In the genomic region with DNA sequence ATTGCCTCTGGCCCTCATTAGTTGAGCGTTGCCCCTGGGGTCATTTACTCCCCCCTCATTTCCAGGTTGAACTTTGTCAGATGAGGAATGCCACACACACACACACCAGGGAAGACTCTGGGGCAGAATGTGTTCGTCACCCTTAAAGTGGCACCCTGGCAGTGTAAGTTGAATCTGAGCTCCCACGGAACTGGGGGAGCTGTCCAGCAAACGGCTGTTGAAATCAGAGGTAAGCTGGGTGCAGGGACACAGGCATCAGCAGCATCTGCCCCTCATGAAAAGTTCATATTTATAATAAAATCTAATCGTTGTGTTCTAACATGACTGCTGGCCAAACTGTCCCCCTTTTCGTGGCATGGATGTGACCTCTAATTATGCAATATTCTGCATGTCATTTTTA, we compare ENCODE assay signal across 30 cellular contexts. TPM values are rescaled to one million over a fixed set of nuclear protein-coding genes. Genes with fewer than 3 reads are reported as not detected.
"Had no signal": no experiment of that assay in that cellular context is flagged by ENCODE, and none has a peak within 500 bp of the region (broad histone marks: within the 10 kb centered on the region; RNA-seq: fewer than 3 reads in every experiment).

No MANE protein-coding gene starts in this region.

- H3K36me3 ChIP-seq: esophagus squamous epithelium, heart right ventricle, neutrophil, pancreas, thoracic aorta, tibial nerve, upper lobe of left lung had no signal

- H3K4me3 ChIP-seq: esophagus squamous epithelium, heart right ventricle, lung, pancreas, smooth muscle cell, thoracic aorta, tibial nerve, upper lobe of left lung had no signal

- H3K27ac ChIP-seq: esophagus squamous epithelium, heart right ventricle, neutrophil, pancreas, thoracic aorta, tibial nerve, upper lobe of left lung had no signal

- DNase-seq: cortex of kidney; effector memory CD8-positive, alpha-beta T cell; erythroblast; esophagus squamous epithelium; foreskin melanocyte; glutamatergic neuron; heart right ventricle; hippocampal formation; immature natural killer cell; islet precursor cell; kidney glomerular epithelial cell; left colon; left ventricle myocardium superior; pancreas; stimulated activated CD4-positive, alpha-beta T cell treated with anti-CD3 and anti-CD28 coated beads, Interleukin-2, amount 100 ng/mL, for 48 hours; stimulated activated naive B cell treated with anti-CD40 and anti-IgM and Interleukin-4, amounts not matched to agents 10 μg/mL and 1 μg/mL and 100 μg/mL, for 72 hours; upper lobe of left lung had no signal

- H3K4me1 ChIP-seq: heart right ventricle, pancreas, tibial nerve, upper lobe of left lung had no signal

- H3K9me3 ChIP-seq: esophagus squamous epithelium, neutrophil, pancreas, thoracic aorta, upper lobe of left lung had no signal

- H3K4me2 ChIP-seq: smooth muscle cell had no signal

- FAIRE-seq: endometrium, pancreas had no signal

RNA-seq across cellular contexts. Expression of a gene that starts 4.3 kb away (rescaled TPM):
- total RNA-seq: dermis microvascular lymphatic vessel endothelial cell; esophagus squamous epithelium; heart right ventricle; left colon; left ventricle myocardium superior; lung; mononuclear cell; natural killer cell treated with Interleukin-12 subunit alpha and Interleukin-12 subunit beta and Interleukin-15 and Interleukin-18, amount 100 ng/mL, for 72 hours; neural crest cell; omental fat pad; pancreas; posterior vena cava; sciatic nerve; smooth muscle cell; thoracic aorta; tibial nerve; upper lobe of left lung had no signal
